In genomic region chr19:2952953-2953481, GRCh38 we compare ENCODE assay signal across 13 cellular contexts. TPM values are rescaled to one million over a fixed set of nuclear protein-coding genes. Genes with fewer than 3 reads are reported as not detected.
DNase-seq lines count a peak whose midpoint lies in the region; ATAC-seq, FAIRE-seq and TF ChIP-seq lines count a peak whose summit lies in the region.
"Had no signal": no experiment of that assay in that cellular context is flagged by ENCODE, and none has a peak within 500 bp of the region (broad histone marks: within the 10 kb centered on the region; RNA-seq: fewer than 3 reads in every experiment).

No MANE protein-coding gene starts in this region.

- H3K9ac ChIP-seq in H9 (ENCODE audit: extremely low read depth, insufficient read length, low read length) (no peak overlapping the region), K562 (ENCODE audit: insufficient read depth in 1 of 2, low read depth in 2 of 2, low read length in 2 of 2) (no peak overlapping the region), liver (ENCODE audit: low read depth in 1 of 2, low read length in 2 of 2) (peak overlapping the region; percentile 48 to 54)

- H4K5ac ChIP-seq in H9 (ENCODE audit: insufficient read length, low read depth, low read length): no peak overlapping the region

- WGBS in H9 (ENCODE audit: extremely low coverage, insufficient read length, low lambda C conversion rate): no CpG with 5 or more reads among the region's 9 CpGs
- 33% methylated on average over 9 of the region's 9 CpGs for WGBS in K562 (ENCODE audit: insufficient coverage, low coverage, missing lambda C conversion rate)
- 25% methylated on average over 9 of the region's 9 CpGs for WGBS in liver

- H3K27ac ChIP-seq in ACC112 (ENCODE audit: low read depth, low read length) (no peak overlapping the region), H9 (ENCODE audit: insufficient read length, low read depth, low read length) (no peak overlapping the region), K562 (ENCODE audit: extremely low read depth, low read depth, low read length) (no peak overlapping the region), liver (ENCODE audit: low read depth in 1 of 2, low read length in 2 of 2) (peak overlapping the region; percentile 36 to 72), A673 (ENCODE audit: low read depth, low read length, poor library complexity, severe bottlenecking) (no peak overlapping the region)

- H3K23me2 ChIP-seq in H9 (ENCODE audit: insufficient read length, low read depth, low read length, poor library complexity, severe bottlenecking): no peaks in the 10 kb centered on the region

- H3K9me1 ChIP-seq in K562 (ENCODE audit: control insufficient read depth, insufficient read depth, low read length): no peaks in the 10 kb centered on the region

- H4K8ac ChIP-seq in H9 (replicated peaks; ENCODE audit: insufficient read length, low read depth, low read length): no peak overlapping the region

- no peak overlapping the region for H2BK15ac ChIP-seq in H9 (ENCODE audit: low read depth, low read length)

- no peak overlapping the region for H2AK5ac ChIP-seq in H9 (ENCODE audit: insufficient read length, low read length)

- no peak overlapping the region for H3K14ac ChIP-seq in H9 (ENCODE audit: insufficient read depth, low read length)

- H3K36me3 ChIP-seq in ACC112 (ENCODE audit: insufficient read depth, low read length) (no peaks in the 10 kb centered on the region), K562 (ENCODE audit: control insufficient read depth, insufficient read depth, low read length) (no peaks in the 10 kb centered on the region), liver (ENCODE audit: control insufficient read depth in 4 of 4, insufficient read depth in 3 of 4, low read depth in 1 of 4, low read length in 3 of 4) (no peaks in the 10 kb centered on the region), A673 (ENCODE audit: insufficient read depth, low read length, poor library complexity, severe bottlenecking) (no peaks in the 10 kb centered on the region)

- H3K27me3 ChIP-seq in ACC112 (ENCODE audit: insufficient read depth, low read length): no peaks in the 10 kb centered on the region
- no peaks in the 10 kb centered on the region for H3K27me3 ChIP-seq in H9 (ENCODE audit: insufficient read depth, low read length)
- no peaks in the 10 kb centered on the region for H3K27me3 ChIP-seq in K562 (ENCODE audit: control insufficient read depth in 2 of 2, insufficient read depth in 2 of 2, low read length in 2 of 2)
- no peaks in the 10 kb centered on the region for H3K27me3 ChIP-seq in liver (ENCODE audit: control insufficient read depth in 4 of 4, insufficient read depth in 4 of 4, low read length in 3 of 4)
- H3K27me3 ChIP-seq in A673 (replicated peaks; ENCODE audit: insufficient read depth, low read depth, low read length, poor library complexity): no peaks in the 10 kb centered on the region

- H3K9me3 Mint-ChIP-seq in H9: no peaks in the 10 kb centered on the region

- peak overlapping the region; percentile 20 for H3K4me3 ChIP-seq in ACC112 (ENCODE audit: low read depth, low read length)
- H3K4me3 ChIP-seq in K562: no peak overlapping the region
- H3K4me3 ChIP-seq in liver (ENCODE audit: low read depth in 1 of 3, low read length in 3 of 3): peak overlapping the region; percentile 33 to 68 (median 59)
- no peak overlapping the region for H3K4me3 ChIP-seq in A673 (ENCODE audit: low read depth, low read length, poor library complexity, severe bottlenecking)

- no peak for TF ChIP-seq POLR2A in K562 (conservative IDR thresholded peaks at IDR 0.05)

- BruUV-seq in K562 (replicated peaks; lab: Mats Ljungman, UMichigan): no TSS peak
- no TSS peak for BruUV-seq in A673 (replicated peaks; lab: Mats Ljungman, UMichigan)

- no peak for ATAC-seq in K562
- ATAC-seq in GM18867 (IDR thresholded peaks at IDR 0.05; ENCODE audit: unreplicated experiment): no peak
- no peak for ATAC-seq in GM18517 (IDR thresholded peaks at IDR 0.05; ENCODE audit: unreplicated experiment)
- ATAC-seq: Right ventricle myocardium inferior had no signal

- no peaks in the 10 kb centered on the region for H4K20me1 ChIP-seq in H9 (ENCODE audit: control insufficient read depth, insufficient read depth, insufficient read length)
- peaks cover 11% of the 10 kb centered on the region for H4K20me1 ChIP-seq in K562 (replicated peaks; ENCODE audit: control insufficient read depth, insufficient read depth, low read length)

- TF ChIP-seq RAD21 in K562 (CRISPR knock-in tag; conservative IDR thresholded peaks at IDR 0.05 in 1 of 2, IDR thresholded peaks at IDR 0.05 in 1 of 2): no peak
- peak; percentile 14 to 16 for TF ChIP-seq RAD21 in liver (IDR thresholded peaks at IDR 0.05)

- FAIRE-seq in K562 (lab: Jason Lieb, UNC): no peak
- FAIRE-seq: colon had no signal

- DNase-seq in H9 (no peak), K562 (ENCODE audit: extremely low read depth in 1 of 4, low spot score in 3 of 4) (no peak), NCI-H2171 (lab: John Stamatoyannopoulos, UW) (no peak), A673 (ENCODE audit: low spot score) (no peak)
- DNase-seq: Karpas-422; stimulated activated naive CD4-positive, alpha-beta T cell had no signal

- no peak overlapping the region for H3K4ac ChIP-seq in H9 (ENCODE audit: low read depth, low read length)

- no peak overlapping the region for H2BK20ac ChIP-seq in H9 (ENCODE audit: low read depth, low read length, poor library complexity, severe bottlenecking)

- no peak overlapping the region for H3K27ac Mint-ChIP-seq in H9

- H3K4me1 ChIP-seq in ACC112 (ENCODE audit: control insufficient read depth, insufficient read depth, low read length, unreplicated experiment) (peaks cover 4% of the 10 kb centered on the region), H9 (ENCODE audit: insufficient read depth, low read length) (peaks cover 3% of the 10 kb centered on the region; the same call in 1 of the 2 replicates), K562 (replicated peaks in 1 of 2; ENCODE audit: control insufficient read depth in 2 of 2, insufficient read depth in 2 of 2, low read length in 2 of 2) (peaks cover 8 to 9% of the 10 kb centered on the region in 2 experiments), liver (ENCODE audit: control insufficient read depth in 4 of 4, insufficient read depth in 4 of 4, low read length in 3 of 4) (peaks cover 6 to 20% (median 16%) of the 10 kb centered on the region in 4 donors), A673 (ENCODE audit: insufficient read depth, low read length, poor library complexity, severe bottlenecking) (peaks cover 8% of the 10 kb centered on the region)

- no peak overlapping the region for H2BK5ac ChIP-seq in H9 (ENCODE audit: insufficient read length, low read length)

- H3K18ac ChIP-seq in H9 (ENCODE audit: insufficient read length, low read depth, low read length): no peak overlapping the region

- no peak overlapping the region for H3T11ph ChIP-seq in H9 (ENCODE audit: low read length)

- no peaks in the 10 kb centered on the region for H3K9me3 ChIP-seq in H9 (ENCODE audit: control insufficient read depth, low read depth, low read length)
- H3K9me3 ChIP-seq in K562 (replicated peaks; ENCODE audit: control insufficient read depth, insufficient read depth, low read depth, low read length): no peaks in the 10 kb centered on the region
- H3K9me3 ChIP-seq in liver (ENCODE audit: control insufficient read depth in 4 of 4, low read length in 3 of 4): no peaks in the 10 kb centered on the region
- H3K9me3 ChIP-seq in A673 (ENCODE audit: low read depth, low read length, poor library complexity, severe bottlenecking): no peaks in the 10 kb centered on the region

- CTCF ChIA-PET in K562 (lab: Yijun Ruan, JAX; ENCODE audit: low intra/inter-chr PET ratio): interaction anchor here (0.6 kb wide), 1 partner anchor 8 kb away, joined by 3 read pairs; no protein-coding TSS in a partner anchor
- CTCF ChIA-PET in A673 (lab: Charles Lee): no interaction called here

- TF ChIP-seq CTCF in H9 (conservative IDR thresholded peaks at IDR 0.05) (0 out of 3 replicates have a peak, but pooled peaks have one; percentile 21), K562 (IDR thresholded peaks at IDR 0.05 in 2 of 3, conservative IDR thresholded peaks at IDR 0.05 in 1 of 3; ENCODE audit: insufficient read depth in 2 of 3, low read depth in 1 of 3, low read length in 3 of 3) (no peak), liver (IDR thresholded peaks at IDR 0.05; ENCODE audit: low read depth, low read length, missing input control) (no peak), A673 (conservative IDR thresholded peaks at IDR 0.05; ENCODE audit: low read depth, low read length) (no peak)

- peaks cover 8 to 16% of the 10 kb centered on the region in 2 experiments for H3K4me1 Mint-ChIP-seq in H9

- H3K36me3 Mint-ChIP-seq in H9 (ENCODE audit: insufficient read depth in 1 of 3, low read depth in 3 of 3): no peaks in the 10 kb centered on the region; a peak in 1 of 7 replicates

- H3K4me2 ChIP-seq in H9 (ENCODE audit: insufficient read depth, insufficient read length, low read length) (no peak overlapping the region), K562 (ENCODE audit: insufficient read depth, low read length) (peak overlapping the region; percentile 30; the same call in 1 of the 2 replicates)

- intact Hi-C loops in K562 (cut with micrococcal nuclease) (loop anchor here (10.0 kb wide), 1 partner anchor 152 kb away; no protein-coding TSS in a partner anchor), A673 (cut with micrococcal nuclease; ENCODE audit: unreplicated experiment) (loop anchor here (10.0 kb wide), 1 partner anchor 308 kb away; no protein-coding TSS in a partner anchor)

- H2BK12ac ChIP-seq in H9 (ENCODE audit: insufficient read length, low read depth, low read length): no peak overlapping the region

- no peak overlapping the region for H3K56ac ChIP-seq in H9 (ENCODE audit: insufficient read length, low read depth, low read length)

- no peaks in the 10 kb centered on the region for H3K79me1 ChIP-seq in H9 (ENCODE audit: insufficient read depth, low read depth, low read length, poor library complexity, severe bottlenecking)

- in situ Hi-C loops in K562 (cut with MboI): loop anchor here (5.0 to 10.0 kb wide), 2 partner anchors 204 to 352 kb away; no protein-coding TSS in a partner anchor

- no peak overlapping the region for H2AFZ ChIP-seq in ACC112 (ENCODE audit: low read length, unreplicated experiment)
- no peak overlapping the region for H2AFZ ChIP-seq in H9 (ENCODE audit: low read length)
- peak overlapping the region; percentile 51; the same call in 1 of the 2 replicates for H2AFZ ChIP-seq in K562 (ENCODE audit: low read depth, low read length)

- no peak overlapping the region for H3K4me3 Mint-ChIP-seq in H9

- H3K79me2 ChIP-seq in ACC112 (ENCODE audit: control insufficient read depth, insufficient read depth, low read length, unreplicated experiment): peaks cover 15% of the 10 kb centered on the region
- H3K79me2 ChIP-seq in H9 (ENCODE audit: insufficient read depth, low read length): peaks cover 5% of the 10 kb centered on the region; the same call in 1 of the 2 replicates
- H3K79me2 ChIP-seq in K562 (ENCODE audit: control insufficient read depth, insufficient read depth, low read length): no peaks in the 10 kb centered on the region

- POLR2A ChIA-PET in K562 (lab: Yijun Ruan, JAX) (interaction anchor here (0.8 kb wide), 1 partner anchor 60 kb away, joined by 3 read pairs; no protein-coding TSS in a partner anchor), A673 (lab: Charles Lee; ENCODE audit: low non-redundant PET) (no interaction called here)

- no peaks in the 10 kb centered on the region for H3K27me3 Mint-ChIP-seq in H9 (ENCODE audit: low read depth)

- H3K23ac ChIP-seq in H9 (ENCODE audit: insufficient read length, low read depth, low read length): no peak overlapping the region

- no peak overlapping the region for H4K91ac ChIP-seq in H9 (ENCODE audit: insufficient read length, low read depth, low read length)

- TF ChIP-seq EP300 in K562 (IDR thresholded peaks at IDR 0.05; ENCODE audit: low read length): no peak

- H2BK120ac ChIP-seq in H9 (ENCODE audit: low read depth, low read length, poor library complexity, severe bottlenecking): no peak overlapping the region

RNA-seq across cellular contexts. Expression of gene ZNF77, which starts 8.2 kb away (rescaled TPM):
- 4.3 and 4.6 TPM in 2 replicates for total RNA-seq in H9 (2021)
- total RNA-seq in K562 (2011; cell fraction: chromatin; rRNA removed; ENCODE audit: low replicate concordance): 62.3 and 82.9 TPM in 2 replicates
- 40.1 and 43.2 TPM in 2 replicates for total RNA-seq in K562 (2011; cell fraction: nucleolus; rRNA removed)
- 32.5 and 41.6 TPM in 2 replicates for total RNA-seq in K562 (2011; cell fraction: nucleoplasm; rRNA removed)
- 6.5 and 8.6 TPM in 2 replicates for total RNA-seq in K562 (2014; rRNA removed)
- total RNA-seq in K562 (2014; rRNA removed; fragmentation: Illumina TruSeq; extraction: Trizol): 11.2 and 13.5 TPM in 2 replicates
- 10.2 and 11.2 TPM in 2 replicates for total RNA-seq in K562 (2015; rRNA removed; fragmentation: Illumina TruSeq; extraction: Trizol)
- total RNA-seq in K562 (2021): 6.7 and 6.8 TPM in 2 replicates
- polyA plus RNA-seq in K562 (2011; rRNA removed): 12.3 and 14.5 TPM in 2 replicates
- 4.5 and 6.9 TPM in 2 replicates for polyA plus RNA-seq in K562 (2011; cell fraction: cytosol; rRNA removed)
- polyA plus RNA-seq in K562 (2011; cell fraction: nucleus; rRNA removed): 11.2 and 12.3 TPM in 2 replicates
- polyA plus RNA-seq in K562 (2012): 5.9 and 14.5 TPM in 2 replicates
- 7.7 and 10.7 TPM in 2 replicates for polyA plus RNA-seq in K562 (2014; fragmentation: Illumina TruSeq; extraction: Trizol)
- polyA plus RNA-seq in K562 (2014; fragmentation: Nextera tagmentation; extraction: Ambion mirVana): 1 to 10 TPM; 4.3 to 4.9 TPM
- 8.1 and 8.2 TPM in 2 replicates for polyA plus RNA-seq in K562 (2014; rRNA removed)
- polyA minus RNA-seq in K562 (2011; rRNA and poly(A)+ RNA removed): 22.6 and 25.0 TPM in 2 replicates
- polyA minus RNA-seq in K562 (2011; cell fraction: cytosol; rRNA and poly(A)+ RNA removed): 3.2 and 4.4 TPM in 2 replicates
- 5.4 and 7.1 TPM in 2 replicates for polyA minus RNA-seq in K562 (2011; cell fraction: nucleus; rRNA and poly(A)+ RNA removed)
- total RNA-seq in liver: 1 to 10 TPM; 2.6 to 3.5 TPM
- 1 to 10 TPM in 1 of 2 donors, under 1 TPM in 1; 0.90 to 1.1 TPM for polyA plus RNA-seq in liver
- 6.3 and 6.4 TPM in 2 replicates for total RNA-seq in A673 (2021)

RNA-seq across cellular contexts. Expression of gene TLE6, which starts 24.3 kb away (rescaled TPM):
- 1.1 and 1.7 TPM in 2 replicates for total RNA-seq in H9 (2021)
- 5.1 and 7.6 TPM in 2 replicates for total RNA-seq in K562 (2011; cell fraction: chromatin; rRNA removed; ENCODE audit: low replicate concordance)
- 5.1 and 5.5 TPM in 2 replicates for total RNA-seq in K562 (2011; cell fraction: nucleolus; rRNA removed)
- total RNA-seq in K562 (2011; cell fraction: nucleoplasm; rRNA removed): 2.7 and 4.5 TPM in 2 replicates
- 3.3 and 6.1 TPM in 2 replicates for total RNA-seq in K562 (2014; rRNA removed)
- 1.1 and 1.2 TPM in 2 replicates for total RNA-seq in K562 (2014; rRNA removed; fragmentation: Illumina TruSeq; extraction: Trizol)
- 3.4 and 3.5 TPM in 2 replicates for total RNA-seq in K562 (2015; rRNA removed; fragmentation: Illumina TruSeq; extraction: Trizol)
- total RNA-seq in K562 (2021): 1.8 TPM in 2 replicates
- 3.3 and 3.5 TPM in 2 replicates for polyA plus RNA-seq in K562 (2011; rRNA removed)
- 3.0 TPM in 2 replicates for polyA plus RNA-seq in K562 (2011; cell fraction: cytosol; rRNA removed)
- polyA plus RNA-seq in K562 (2011; cell fraction: nucleus; rRNA removed): 6.5 and 7.6 TPM in 2 replicates
- polyA plus RNA-seq in K562 (2012): 2.3 and 10.0 TPM in 2 replicates
- 1.8 and 3.1 TPM in 2 replicates for polyA plus RNA-seq in K562 (2014; fragmentation: Illumina TruSeq; extraction: Trizol)
- 1 to 10 TPM; 1.2 to 1.5 TPM for polyA plus RNA-seq in K562 (2014; fragmentation: Nextera tagmentation; extraction: Ambion mirVana)
- polyA plus RNA-seq in K562 (2014; rRNA removed): 2.5 and 4.4 TPM in 2 replicates
- polyA minus RNA-seq in K562 (2011; rRNA and poly(A)+ RNA removed): 0.70 and 0.78 TPM in 2 replicates
- 1.1 TPM in 1 of 2 replicates, not detected in the other for polyA minus RNA-seq in K562 (2011; cell fraction: cytosol; rRNA and poly(A)+ RNA removed)
- polyA minus RNA-seq in K562 (2011; cell fraction: nucleus; rRNA and poly(A)+ RNA removed): 0.94 and 2.4 TPM in 2 replicates
- total RNA-seq in liver: 1 to 10 TPM in 1 of 2 donors, under 1 TPM in 1; 0.47 to 1.7 TPM
- polyA plus RNA-seq in liver: 1 to 10 TPM in 1 of 2 donors, under 1 TPM in 1; 0.78 to 2.8 TPM
- 1.1 TPM in 1 of 2 replicates, not detected in the other for total RNA-seq in A673 (2021)
- total RNA-seq: skeletal muscle tissue had no signal

RNA-seq across cellular contexts. Expression of gene ZNF57, which starts 52.3 kb away (rescaled TPM):
- total RNA-seq in H9 (2021) (7.8 and 8.8 TPM in 2 replicates), K562 (2014; rRNA removed) (7.3 and 8.5 TPM in 2 replicates), K562 (2014; rRNA removed; fragmentation: Illumina TruSeq; extraction: Trizol) (13.4 and 13.5 TPM in 2 replicates), K562 (2015; rRNA removed; fragmentation: Illumina TruSeq; extraction: Trizol) (10.8 and 11.5 TPM in 2 replicates), K562 (2021) (7.7 and 7.8 TPM in 2 replicates), liver (1 to 10 TPM; 1.4 to 2.8 TPM), A673 (2021) (5.1 and 5.5 TPM in 2 replicates)
- 13.0 and 27.0 TPM in 2 replicates for total RNA-seq in K562 (2011; cell fraction: chromatin; rRNA removed; ENCODE audit: low replicate concordance)
- total RNA-seq in K562 (2011; cell fraction: nucleolus; rRNA removed): 9.3 and 12.1 TPM in 2 replicates
- 10.5 and 12.5 TPM in 2 replicates for total RNA-seq in K562 (2011; cell fraction: nucleoplasm; rRNA removed)
- polyA plus RNA-seq in K562 (2011; rRNA removed) (10.8 and 12.8 TPM in 2 replicates), K562 (2014; fragmentation: Illumina TruSeq; extraction: Trizol) (9.6 and 11.9 TPM in 2 replicates), K562 (2014; fragmentation: Nextera tagmentation; extraction: Ambion mirVana) (1 to 10 TPM; 3.9 to 6.2 TPM), K562 (2014; rRNA removed) (7.0 and 7.7 TPM in 2 replicates), liver (1 to 10 TPM; 1.3 to 2.1 TPM)
- 4.9 and 6.9 TPM in 2 replicates for polyA plus RNA-seq in K562 (2011; cell fraction: cytosol; rRNA removed)
- polyA plus RNA-seq in K562 (2011; cell fraction: nucleus; rRNA removed): 10.0 and 11.7 TPM in 2 replicates
- 6.3 and 8.0 TPM in 2 replicates for polyA plus RNA-seq in K562 (2012)
- 18.7 and 20.8 TPM in 2 replicates for polyA minus RNA-seq in K562 (2011; rRNA and poly(A)+ RNA removed)
- 4.1 and 6.6 TPM in 2 replicates for polyA minus RNA-seq in K562 (2011; cell fraction: cytosol; rRNA and poly(A)+ RNA removed)
- 3.0 and 7.1 TPM in 2 replicates for polyA minus RNA-seq in K562 (2011; cell fraction: nucleus; rRNA and poly(A)+ RNA removed)

Comparison
In these comparisons a context has a peak if more than half of its experiments do, and no peak if none do; other contexts are left out.
1. H3K27ac ChIP-seq: peak in liver (2 of 2); none in ACC112 (single experiment), H9 (single experiment), K562 (single experiment) and A673 (single experiment).
2. H3K4me3 ChIP-seq: peak in ACC112 (single experiment) and liver (3 of 3); none in K562 (single experiment) and A673 (single experiment).
3. H3K9ac ChIP-seq: peak in liver (2 of 2); none in H9 (single experiment) and K562 (0 of 2).